18 cellular contexts compared by ENCODE assay signal in the genomic region with DNA sequence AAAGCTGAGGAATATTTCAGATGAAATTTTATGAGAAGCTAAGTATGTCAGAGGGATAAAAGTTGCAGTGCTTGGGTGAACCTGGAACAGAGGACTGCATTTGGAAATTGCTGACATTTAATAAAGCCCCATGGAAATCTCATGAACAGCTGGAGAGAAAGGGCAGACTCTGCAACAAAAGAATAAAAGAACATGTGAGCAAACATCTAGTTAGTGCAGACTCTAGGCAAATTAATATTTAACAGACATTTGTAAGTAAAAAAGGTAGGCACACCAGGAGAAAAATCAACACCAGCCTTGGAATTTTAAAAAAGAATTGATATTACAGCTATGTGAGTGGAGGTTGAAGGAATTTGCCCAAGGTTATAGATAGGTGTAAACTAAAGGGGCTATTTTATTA.
DNase-seq lines count a peak whose midpoint lies in the region; ATAC-seq, FAIRE-seq and TF ChIP-seq lines count a peak whose summit lies in the region.
"Had no signal": no experiment of that assay in that cellular context is flagged by ENCODE, and none has a peak within 500 bp of the region (broad histone marks: within the 10 kb centered on the region; RNA-seq: fewer than 3 reads in every experiment).

No MANE protein-coding gene starts in this region.

- H3K27ac ChIP-seq in BLaER1 treated with 17β-estradiol and CSF1 and Interleukin-3, amounts not matched to agents 10 nM and 100 nM: peak overlapping the region; percentile 35 to 90 (median 70); a peak in 20 of 22 replicates
- H3K27ac ChIP-seq in pancreas: no peak overlapping the region
- H3K27ac ChIP-seq in effector memory CD4-positive, alpha-beta T cell (ENCODE audit: insufficient read depth, low read length, poor library complexity, severe bottlenecking): no peak overlapping the region
- H3K27ac ChIP-seq: Peyer's patch had no signal

- peaks cover 14 to 57% (median 22%) of the 10 kb centered on the region in 11 experiments; a peak in 21 of 22 replicates for H3K9me3 ChIP-seq in BLaER1 treated with 17β-estradiol and CSF1 and Interleukin-3, amounts not matched to agents 10 nM and 100 nM (replicated peaks in 1 of 11)
- H3K9me3 ChIP-seq in pancreas: no peaks in the 10 kb centered on the region
- H3K9me3 ChIP-seq in effector memory CD4-positive, alpha-beta T cell (ENCODE audit: control insufficient read depth, low read length): no peaks in the 10 kb centered on the region
- H3K9me3 ChIP-seq: Peyer's patch had no signal

- H3K9me3 Mint-ChIP-seq in activated B cell treated with CpG ODN at 0.5 μM for 24 hours: no peaks in the 10 kb centered on the region

- POLR2A ChIA-PET in activated B cell treated with CpG ODN at 0.5 μM for 24 hours (lab: Charles Lee): no interaction called here

- DNase-seq in NCI-H526 (lab: John Stamatoyannopoulos, UW) (peak; percentile 36 to 54), activated B cell treated with CpG ODN at 0.5 μM for 24 hours (no peak), pancreas (no peak)
- no peak for DNase-seq in effector memory CD4-positive, alpha-beta T cell
- DNase-seq: C1 segment of cervical spinal cord, GDM1, GOT3, NCI-H1105 treated with DMSO at 0.1 percent for 48 hours, NCI-H1694, NCI-H2227 treated with DMSO at 0.1 percent for 48 hours, NCI-H510A treated with DMSO at 0.1 percent for 48 hours, Peyer's patch had no signal

- CTCF ChIA-PET in activated B cell treated with CpG ODN at 0.5 μM for 24 hours (lab: Charles Lee): no interaction called here

- intact Hi-C loops in activated B cell treated with CpG ODN at 0.5 μM for 24 hours (cut with micrococcal nuclease): no loop called here
- intact Hi-C loops in pancreas (cut with DNase I): no loop called here

- no peaks in the 10 kb centered on the region for H4K20me1 ChIP-seq in BLaER1 treated with 17β-estradiol and CSF1 and Interleukin-3, amounts not matched to agents 10 nM and 100 nM

- H3K4me3 ChIP-seq in BLaER1 treated with 17β-estradiol and CSF1 and Interleukin-3, amounts not matched to agents 10 nM and 100 nM: peak overlapping the region in 1 of 10 experiments; percentile 14; a peak in 1 of 20 replicates
- no peak overlapping the region for H3K4me3 ChIP-seq in pancreas
- no peak overlapping the region for H3K4me3 ChIP-seq in effector memory CD4-positive, alpha-beta T cell (ENCODE audit: insufficient read depth, low read depth, low read length, poor library complexity, severe bottlenecking)
- H3K4me3 ChIP-seq: Peyer's patch had no signal

- peaks cover 12 to 48% (median 28%) of the 10 kb centered on the region in 11 experiments for H3K36me3 ChIP-seq in BLaER1 treated with 17β-estradiol and CSF1 and Interleukin-3, amounts not matched to agents 10 nM and 100 nM
- H3K36me3 ChIP-seq in pancreas: no peaks in the 10 kb centered on the region
- no peaks in the 10 kb centered on the region for H3K36me3 ChIP-seq in effector memory CD4-positive, alpha-beta T cell (ENCODE audit: control insufficient read depth, insufficient read depth, low read length)
- H3K36me3 ChIP-seq: Peyer's patch had no signal

- H3K36me3 Mint-ChIP-seq in activated B cell treated with CpG ODN at 0.5 μM for 24 hours (ENCODE audit: low read depth): peaks cover 12% of the 10 kb centered on the region

- TF ChIP-seq CTCF in activated B cell treated with CpG ODN at 0.5 μM for 24 hours (IDR thresholded peaks at IDR 0.05) (no peak), pancreas (IDR thresholded peaks at IDR 0.05) (no peak)

- peak overlapping the region in 10 of 11 experiments; percentile 26 to 89 (median 68); a peak in 15 of 22 replicates for H3K4me2 ChIP-seq in BLaER1 treated with 17β-estradiol and CSF1 and Interleukin-3, amounts not matched to agents 10 nM and 100 nM

- peak overlapping the region; percentile 89 for H3K27ac Mint-ChIP-seq in activated B cell treated with CpG ODN at 0.5 μM for 24 hours

- H3K27me3 Mint-ChIP-seq in activated B cell treated with CpG ODN at 0.5 μM for 24 hours: no peaks in the 10 kb centered on the region

- no peak for FAIRE-seq in pancreas (lab: Jason Lieb, UNC)
- FAIRE-seq: A204.1 had no signal

- peaks cover 39% of the 10 kb centered on the region for H3K4me1 Mint-ChIP-seq in activated B cell treated with CpG ODN at 0.5 μM for 24 hours

- no peak for ATAC-seq in activated B cell treated with CpG ODN at 0.5 μM for 24 hours (ENCODE audit: low read depth)
- ATAC-seq in pancreas: peak in 3 of 4 donors; percentile 47 to 58 (median 56)
- ATAC-seq in HG03139 (IDR thresholded peaks at IDR 0.05; ENCODE audit: unreplicated experiment): no peak
- ATAC-seq in GM18502 (IDR thresholded peaks at IDR 0.05; ENCODE audit: poor library complexity, unreplicated experiment): no peak
- no peak for ATAC-seq in HG02678 (IDR thresholded peaks at IDR 0.05; ENCODE audit: unreplicated experiment)
- ATAC-seq: HCT116 had no signal

- peaks cover 13 to 47% (median 36%) of the 10 kb centered on the region in 10 experiments for H3K4me1 ChIP-seq in BLaER1 treated with 17β-estradiol and CSF1 and Interleukin-3, amounts not matched to agents 10 nM and 100 nM
- no peaks in the 10 kb centered on the region for H3K4me1 ChIP-seq in pancreas
- no peaks in the 10 kb centered on the region for H3K4me1 ChIP-seq in effector memory CD4-positive, alpha-beta T cell (ENCODE audit: control insufficient read depth, insufficient read depth, low read length, poor library complexity, severe bottlenecking)
- H3K4me1 ChIP-seq: Peyer's patch had no signal

- no peaks in the 10 kb centered on the region for H3K27me3 ChIP-seq in BLaER1 treated with 17β-estradiol and CSF1 and Interleukin-3, amounts not matched to agents 10 nM and 100 nM
- no peaks in the 10 kb centered on the region for H3K27me3 ChIP-seq in pancreas
- H3K27me3 ChIP-seq in effector memory CD4-positive, alpha-beta T cell (replicated peaks; ENCODE audit: control insufficient read depth, insufficient read depth, low read length, poor library complexity, severe bottlenecking): no peaks in the 10 kb centered on the region
- H3K27me3 ChIP-seq: Peyer's patch had no signal

- H3K4me3 Mint-ChIP-seq in activated B cell treated with CpG ODN at 0.5 μM for 24 hours: no peak overlapping the region

- H3K9ac ChIP-seq in BLaER1 treated with 17β-estradiol and CSF1 and Interleukin-3, amounts not matched to agents 10 nM and 100 nM: peak overlapping the region in 5 of 11 experiments; percentile 25 to 63 (median 58); a peak in 5 of 22 replicates

Comparison
In these comparisons a context has a peak if more than half of its experiments do, and no peak if none do; other contexts are left out.
1. H3K27ac ChIP-seq: peak in BLaER1 treated with 17β-estradiol and CSF1 and Interleukin-3, amounts not matched to agents 10 nM and 100 nM (11 of 11); none in pancreas (0 of 4) and effector memory CD4-positive, alpha-beta T cell (single experiment).
2. DNase-seq: peak in NCI-H526 (2 of 2); none in activated B cell treated with CpG ODN at 0.5 μM for 24 hours (single experiment), pancreas (0 of 6) and effector memory CD4-positive, alpha-beta T cell (0 of 3).
3. ATAC-seq: peak in pancreas (3 of 4); none in activated B cell treated with CpG ODN at 0.5 μM for 24 hours (single experiment), HG03139 (single experiment), GM18502 (single experiment) and HG02678 (single experiment).